10 cellular contexts compared by ENCODE assay signal in the genomic region with DNA sequence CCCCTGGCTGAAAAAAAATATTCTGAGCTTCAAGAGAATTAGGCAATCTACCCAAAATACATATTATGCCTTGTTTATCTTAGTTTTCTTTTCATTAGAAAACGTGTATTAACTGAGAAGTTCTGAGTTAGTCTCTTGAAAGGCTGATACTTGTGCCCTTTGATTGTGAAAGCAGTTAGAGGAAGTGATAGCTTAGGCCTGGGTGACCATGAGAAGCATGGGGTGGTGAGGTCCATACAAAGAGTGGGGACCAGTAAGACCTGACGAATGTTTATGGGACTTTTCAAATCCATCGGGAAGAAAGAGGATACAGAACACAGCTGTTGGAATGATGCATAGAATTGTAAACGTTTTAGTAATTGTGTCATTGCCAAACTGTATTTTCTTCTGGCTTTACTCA.
DNase-seq lines count a peak whose midpoint lies in the region; ATAC-seq and TF ChIP-seq lines count a peak whose summit lies in the region.
"Had no signal": no experiment of that assay in that cellular context is flagged by ENCODE, and none has a peak within 500 bp of the region (broad histone marks: within the 10 kb centered on the region; RNA-seq: fewer than 3 reads in every experiment).

No MANE protein-coding gene starts in this region.

- TF ChIP-seq CTCF in spleen (IDR thresholded peaks at IDR 0.05 in 8 of 11, conservative IDR thresholded peaks at IDR 0.05 in 3 of 11) (no peak), type B pancreatic cell (conservative IDR thresholded peaks at IDR 0.05) (no peak), WERI-Rb-1 (IDR thresholded peaks at IDR 0.05; ENCODE audit: low read depth, low read length) (no peak)

- H3K36me3 Mint-ChIP-seq in type B pancreatic cell: no peaks in the 10 kb centered on the region

- ATAC-seq in HG02642 (IDR thresholded peaks at IDR 0.05; ENCODE audit: poor library complexity, unreplicated experiment): peak; percentile 75
- peak; percentile 79 for ATAC-seq in HG03520 (IDR thresholded peaks at IDR 0.05; ENCODE audit: unreplicated experiment)

- H3K9me3 Mint-ChIP-seq in type B pancreatic cell: peaks cover 4% of the 10 kb centered on the region

- H3K36me3 ChIP-seq in spleen (no peaks in the 10 kb centered on the region), WERI-Rb-1 (no peaks in the 10 kb centered on the region)
- H3K36me3 ChIP-seq: suprapubic skin had no signal

- intact Hi-C loops in spleen (cut with DNase I; ENCODE audit: low total_unique reads): no loop called here

- peaks cover 0 to 27% (median 18%) of the 10 kb centered on the region in 6 donors for H3K4me1 ChIP-seq in spleen

- H3K27me3 Mint-ChIP-seq in type B pancreatic cell: no peaks in the 10 kb centered on the region

- H3K4me3 Mint-ChIP-seq in type B pancreatic cell: no peak overlapping the region

- peak overlapping the region in 5 of 8 donors; percentile 17 to 53 (median 46) for H3K27ac ChIP-seq in spleen
- H3K27ac ChIP-seq in WERI-Rb-1: no peak overlapping the region
- H3K27ac ChIP-seq: suprapubic skin had no signal

- H3K9me3 ChIP-seq in spleen: no peaks in the 10 kb centered on the region
- H3K9me3 ChIP-seq in WERI-Rb-1 (ENCODE audit: severe bottlenecking): no peaks in the 10 kb centered on the region
- H3K9me3 ChIP-seq: suprapubic skin had no signal

- WGBS in spleen, 5 donors: 42 to 55% (median 52%) methylated on average over 4 of the region's 4 CpGs

- TF ChIP-seq POLR2A in spleen (IDR thresholded peaks at IDR 0.05): no peak

- no peaks in the 10 kb centered on the region for H3K27me3 ChIP-seq in spleen (replicated peaks in 1 of 7)
- H3K27me3 ChIP-seq in WERI-Rb-1 (ENCODE audit: insufficient read depth, low read depth, severe bottlenecking): no peaks in the 10 kb centered on the region
- H3K27me3 ChIP-seq: suprapubic skin had no signal

- H3K4me1 Mint-ChIP-seq in type B pancreatic cell (ENCODE audit: unreplicated experiment): no peaks in the 10 kb centered on the region

- H3K4me3 ChIP-seq in spleen: no peak overlapping the region
- H3K4me3 ChIP-seq in WERI-Rb-1 (ENCODE audit: low read depth, low read length): no peak overlapping the region
- H3K4me3 ChIP-seq: suprapubic skin had no signal

- DNase-seq in GM19240 (ENCODE audit: insufficient read length, low spot score) (peak; percentile 12), spleen (no peak), activated gamma-delta T cell treated with Interleukin-2 at 50 U/mL for 16 hours (no peak), type B pancreatic cell (ENCODE audit: extremely low spot score, unreplicated experiment) (no peak), WERI-Rb-1 (no peak)
- DNase-seq: activated T-cell treated with anti-CD3 and anti-CD28 coated beads, Interleukin-2, amount 50 U/mL, for 1 hour; NCI-H2081 had no signal

- H3K27ac Mint-ChIP-seq in type B pancreatic cell: no peak overlapping the region
